20 cellular contexts compared by ENCODE assay signal in genomic region chr3:94026623-94027022, GRCh38. TPM values are rescaled to one million over a fixed set of nuclear protein-coding genes. Genes with fewer than 3 reads are reported as not detected.
DNase-seq lines count a peak whose midpoint lies in the region; ATAC-seq, FAIRE-seq and TF ChIP-seq lines count a peak whose summit lies in the region.
"Had no signal": no experiment of that assay in that cellular context is flagged by ENCODE, and none has a peak within 500 bp of the region (broad histone marks: within the 10 kb centered on the region; RNA-seq: fewer than 3 reads in every experiment).

No MANE protein-coding gene starts in this region.

- FAIRE-seq in islet of Langerhans (lab: Jason Lieb, UNC) (peak; percentile 17), pancreas (lab: Jason Lieb, UNC) (peak; percentile 95)
- FAIRE-seq: HepG2 had no signal

- H3K4me2 ChIP-seq in PC-9, result peak overlapping the region; percentile 79; the same call in 1 of the 2 replicates

- H3F3A ChIP-seq in PC-9 (ENCODE audit: insufficient read depth, low read depth), result peaks cover 13% of the 10 kb centered on the region

- H4K20me1 ChIP-seq in PC-9 (ENCODE audit: insufficient read depth), result no peaks in the 10 kb centered on the region

- no peak for ATAC-seq in pancreas
- no peak for ATAC-seq in activated T-cell treated with anti-CD3 and anti-CD28 coated beads, Interleukin-2, amount 50 U/mL, for 72 hours (replicated peaks in 1 of 2)
- ATAC-seq in stimulated activated naive CD8-positive, alpha-beta T cell treated with anti-CD3 and anti-CD28 coated beads, Interleukin-15, amount 100 ng/mL, for 72 hours, result no peak
- ATAC-seq: HepG2, Panc1 had no signal

- H3K27ac Mint-ChIP-seq in activated T-cell treated with anti-CD3 and anti-CD28 coated beads, Interleukin-2, amount 50 U/mL, for 72 hours, result no peak overlapping the region
- H3K27ac Mint-ChIP-seq in stimulated activated naive CD8-positive, alpha-beta T cell treated with anti-CD3 and anti-CD28 coated beads, Interleukin-15, amount 100 ng/mL, for 72 hours, result no peak overlapping the region

- no peak overlapping the region for H3K27ac ChIP-seq in PC-9
- H3K27ac ChIP-seq in pancreas, result peak overlapping the region in 1 of 4 donors; percentile 11

- TF ChIP-seq CTCF in PC-9 (conservative IDR thresholded peaks at IDR 0.05) (no peak), pancreas (IDR thresholded peaks at IDR 0.05) (no peak)

- no peak overlapping the region for H2AFZ ChIP-seq in PC-9

- H3K9me3 Mint-ChIP-seq in activated T-cell treated with anti-CD3 and anti-CD28 coated beads, Interleukin-2, amount 50 U/mL, for 72 hours, result no peaks in the 10 kb centered on the region
- no peaks in the 10 kb centered on the region for H3K9me3 Mint-ChIP-seq in stimulated activated naive CD8-positive, alpha-beta T cell treated with anti-CD3 and anti-CD28 coated beads, Interleukin-15, amount 100 ng/mL, for 72 hours

- peak in 1 of 2 experiments; percentile 9 for DNase-seq in PC-9
- DNase-seq in pancreas, result no peak
- no peak for DNase-seq in iPS-NIHi11 (ENCODE audit: low spot score)
- no peak for DNase-seq in activated T-cell treated with anti-CD3 and anti-CD28 coated beads, Interleukin-2, amount 50 U/mL, for 72 hours
- no peak for DNase-seq in SHP77 treated with DMSO at 0.1 percent for 48 hours (lab: John Stamatoyannopoulos, UW)
- no peak for DNase-seq in stimulated activated naive CD8-positive, alpha-beta T cell treated with anti-CD3 and anti-CD28 coated beads, Interleukin-15, amount 100 ng/mL, for 72 hours
- DNase-seq: ACHN, COR-L47, DMS153, GOT3, KG1, NCI-H1048, NCI-H146, NCI-H2081 treated with DMSO at 0.1 percent for 48 hours, NCI-H510A treated with DMSO at 0.1 percent for 48 hours, Right ventricle myocardium superior had no signal

- no peaks in the 10 kb centered on the region for H3K79me2 ChIP-seq in PC-9 (ENCODE audit: low read depth)

- H3K27me3 ChIP-seq in PC-9 (ENCODE audit: insufficient read depth, low read depth) (no peaks in the 10 kb centered on the region), pancreas (no peaks in the 10 kb centered on the region)

- no peaks in the 10 kb centered on the region for H3K9me3 ChIP-seq in PC-9 (ENCODE audit: insufficient read depth, low read depth)
- no peaks in the 10 kb centered on the region for H3K9me3 ChIP-seq in pancreas

- POLR2A ChIA-PET in PC-9 (lab: Charles Lee; ENCODE audit: unreplicated experiment), result interaction anchor here (0.6 kb wide), 1 partner anchor 37 kb away, joined by 6 read pairs; no protein-coding TSS in a partner anchor

- H3K36me3 ChIP-seq in PC-9 (ENCODE audit: low read depth) (no peaks in the 10 kb centered on the region), pancreas (no peaks in the 10 kb centered on the region)

- no peak overlapping the region for H3K4me3 Mint-ChIP-seq in activated T-cell treated with anti-CD3 and anti-CD28 coated beads, Interleukin-2, amount 50 U/mL, for 72 hours
- no peak overlapping the region for H3K4me3 Mint-ChIP-seq in stimulated activated naive CD8-positive, alpha-beta T cell treated with anti-CD3 and anti-CD28 coated beads, Interleukin-15, amount 100 ng/mL, for 72 hours

- H3K4me1 Mint-ChIP-seq in activated T-cell treated with anti-CD3 and anti-CD28 coated beads, Interleukin-2, amount 50 U/mL, for 72 hours (ENCODE audit: low read depth), result no peaks in the 10 kb centered on the region
- H3K4me1 Mint-ChIP-seq in stimulated activated naive CD8-positive, alpha-beta T cell treated with anti-CD3 and anti-CD28 coated beads, Interleukin-15, amount 100 ng/mL, for 72 hours, result no peaks in the 10 kb centered on the region

- CTCF ChIA-PET in PC-9 (lab: Charles Lee), result interaction anchor here (1.2 kb wide), 1 partner anchor 43 kb away, joined by 5 read pairs; no protein-coding TSS in a partner anchor

- no peaks in the 10 kb centered on the region for H3K27me3 Mint-ChIP-seq in activated T-cell treated with anti-CD3 and anti-CD28 coated beads, Interleukin-2, amount 50 U/mL, for 72 hours (ENCODE audit: low read depth)
- H3K27me3 Mint-ChIP-seq in stimulated activated naive CD8-positive, alpha-beta T cell treated with anti-CD3 and anti-CD28 coated beads, Interleukin-15, amount 100 ng/mL, for 72 hours, result no peaks in the 10 kb centered on the region

- H3K9me2 ChIP-seq in PC-9 (ENCODE audit: insufficient read depth), result no peaks in the 10 kb centered on the region

- H3K4me1 ChIP-seq in PC-9 (replicated peaks; ENCODE audit: insufficient read depth) (peaks cover 18% of the 10 kb centered on the region), pancreas (peaks cover 0 to 27% (median 9%) of the 10 kb centered on the region in 3 donors)

- 9 to 13% methylated on average over 2 of the region's 2 CpGs for WGBS in pancreas, 2 donors

- intact Hi-C loops in PC-9 (cut with micrococcal nuclease; ENCODE audit: unreplicated experiment), result no loop called here
- intact Hi-C loops in pancreas (cut with DNase I), result no loop called here

- H3K4me3 ChIP-seq in PC-9, result no peak overlapping the region
- peak overlapping the region in 3 of 4 donors; percentile 3 to 47 (median 35) for H3K4me3 ChIP-seq in pancreas

- H3K36me3 Mint-ChIP-seq in activated T-cell treated with anti-CD3 and anti-CD28 coated beads, Interleukin-2, amount 50 U/mL, for 72 hours (ENCODE audit: insufficient read depth in 2 of 2), result peaks cover 0 to 4% of the 10 kb centered on the region in 2 donors

- BruUV-seq in PC-9 (replicated peaks; lab: Mats Ljungman, UMichigan), result no TSS peak

RNA-seq across cellular contexts. Expression of gene STX19, which starts 1.8 kb away (rescaled TPM):
- total RNA-seq in PC-9 (2021) (3.4 and 5.5 TPM in 2 replicates), pancreas (1 to 10 TPM; 1.7 to 3.4 (median 2.3) TPM)
- polyA plus RNA-seq in pancreas, result 1 to 10 TPM; 3.5 to 7.5 TPM
- total RNA-seq in activated T-cell treated with anti-CD3 and anti-CD28 coated beads, Interleukin-2, amount 50 U/mL, for 72 hours, result not detected
- total RNA-seq: HepG2, M059J, Right ventricle myocardium superior had no signal
- polyA plus RNA-seq: HepG2 had no signal

RNA-seq across cellular contexts. Expression of gene DHFR2, which starts 36.1 kb away (rescaled TPM):
- total RNA-seq in PC-9 (2021) (6.4 and 8.2 TPM in 2 replicates), pancreas (1 to 10 TPM; 3.0 to 5.0 (median 4.0) TPM)
- polyA plus RNA-seq in pancreas, result 1 to 10 TPM; 1.9 to 3.6 TPM
- total RNA-seq in activated T-cell treated with anti-CD3 and anti-CD28 coated beads, Interleukin-2, amount 50 U/mL, for 72 hours, result 1 to 10 TPM; 8.1 to 9.3 TPM

RNA-seq across cellular contexts. Expression of gene NSUN3, which starts 36.2 kb away (rescaled TPM):
- total RNA-seq in PC-9 (2021) (18.8 and 19.8 TPM in 2 replicates), pancreas (1 to 10 TPM; 4.5 to 9.7 (median 5.8) TPM)
- polyA plus RNA-seq in pancreas, result 1 to 10 TPM; 3.3 to 4.1 TPM
- 10 to 100 TPM; 18.4 to 19.4 TPM for total RNA-seq in activated T-cell treated with anti-CD3 and anti-CD28 coated beads, Interleukin-2, amount 50 U/mL, for 72 hours

RNA-seq across cellular contexts. Expression of gene ARL13B, which starts 46.7 kb away (rescaled TPM):
- total RNA-seq in PC-9 (2021) (17.8 and 20.2 TPM in 2 replicates), pancreas (1 to 10 TPM; 2.1 to 6.1 (median 3.5) TPM)
- polyA plus RNA-seq in pancreas, result 1 to 10 TPM; 1.9 to 3.4 TPM
- 10 to 100 TPM; 11.4 to 17.9 TPM for total RNA-seq in activated T-cell treated with anti-CD3 and anti-CD28 coated beads, Interleukin-2, amount 50 U/mL, for 72 hours

RNA-seq across cellular contexts. Expression of gene PROS1, which starts 52.9 kb away (rescaled TPM):
- total RNA-seq in PC-9 (2021), result 0.25 and 0.57 TPM in 2 replicates
- 10 to 100 TPM in 1 of 6 donors, 1 to 10 TPM in 5; 1.4 to 11.1 (median 5.3) TPM for total RNA-seq in pancreas
- 1 to 10 TPM; 1.6 to 6.4 TPM for polyA plus RNA-seq in pancreas
- under 1 TPM; 0.46 to 0.50 TPM for total RNA-seq in activated T-cell treated with anti-CD3 and anti-CD28 coated beads, Interleukin-2, amount 50 U/mL, for 72 hours
